ENCODE assay signal across 23 cellular contexts in the genomic region with DNA sequence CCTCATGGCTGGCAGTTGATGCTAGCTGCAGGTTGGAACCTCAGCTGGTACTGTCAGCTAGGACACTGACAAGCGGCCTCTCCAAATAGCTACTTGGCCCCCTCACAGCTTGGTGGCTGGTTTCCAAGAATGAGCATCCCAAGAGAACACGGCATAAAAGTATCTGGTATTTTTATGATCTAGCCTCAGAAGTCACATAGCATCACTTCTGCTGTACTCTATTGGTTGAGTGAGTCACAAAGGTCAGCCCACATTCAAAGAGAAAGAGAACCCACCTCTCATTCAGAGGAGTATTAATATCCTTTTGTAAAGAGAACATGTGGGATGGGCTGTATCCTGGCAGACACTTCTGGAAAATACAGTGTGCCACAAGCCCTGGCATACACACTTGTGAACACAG.
"Had no signal": no experiment of that assay in that cellular context is flagged by ENCODE, and none has a peak within 500 bp of the region (broad histone marks: within the 10 kb centered on the region; RNA-seq: fewer than 3 reads in every experiment).

No MANE protein-coding gene starts in this region.

- H3K4me3 ChIP-seq: breast epithelium, gastrocnemius medialis, left ventricle myocardium inferior, prostate gland, testis, upper lobe of left lung had no signal

- DNase-seq: activated B cell treated with CpG ODN at 0.5 μM for 24 hours; activated CD4-positive, alpha-beta T cell treated with anti-CD3 and anti-CD28 coated beads for 48 hours; activated CD8-positive, alpha-beta memory T cell treated with anti-CD3 and anti-CD28 coated beads, Interleukin-2, amount 50 U/mL, for 4 hours; activated naive CD4-positive, alpha-beta T cell treated with anti-CD3 and anti-CD28 coated beads for 36 hours; activated T-cell treated with anti-CD3 and anti-CD28 coated beads, Interleukin-2, amount 50 U/mL, for 4 hours; aorta; cerebellar nuclear complex; effector CD4-positive, alpha-beta T cell; gastrocnemius medialis; head of caudate nucleus; left ventricle myocardium inferior; mammary epithelial cell; midbrain; right cardiac atrium; small intestine; stimulated activated CD4-positive, alpha-beta T cell treated with anti-CD3 and anti-CD28 coated beads, Interleukin-15, amount 100 ng/mL, for 24 hours; stimulated activated CD4-positive, alpha-beta T cell treated with anti-CD3 and anti-CD28 coated beads, Interleukin-2, amount 100 ng/mL, for 48 hours; T-cell; testis; upper lobe of left lung had no signal

- H3K4me1 Mint-ChIP-seq: activated B cell treated with CpG ODN at 0.5 μM for 24 hours, T-cell had no signal

- H3K9me3 ChIP-seq: breast epithelium, gastrocnemius medialis, left ventricle myocardium inferior, prostate gland, testis, upper lobe of left lung had no signal

- H3K27me3 Mint-ChIP-seq: activated B cell treated with CpG ODN at 0.5 μM for 24 hours had no signal

- H3K27me3 ChIP-seq: breast epithelium, gastrocnemius medialis, testis, upper lobe of left lung had no signal

- H3K36me3 ChIP-seq: breast epithelium, gastrocnemius medialis, left ventricle myocardium inferior, prostate gland, upper lobe of left lung had no signal

- H3K4me3 Mint-ChIP-seq: activated B cell treated with CpG ODN at 0.5 μM for 24 hours; activated naive CD4-positive, alpha-beta T cell treated with anti-CD3 and anti-CD28 coated beads for 36 hours; activated T-cell treated with anti-CD3 and anti-CD28 coated beads, Interleukin-2, amount 50 U/mL, for 4 hours; neural crest cell; T-cell had no signal

- H3K4me1 ChIP-seq: breast epithelium, prostate gland, testis had no signal

- H3K27ac ChIP-seq: breast epithelium, gastrocnemius medialis, left ventricle myocardium inferior, prostate gland, testis had no signal

- H3K9me3 Mint-ChIP-seq: activated B cell treated with CpG ODN at 0.5 μM for 24 hours; activated naive CD4-positive, alpha-beta T cell treated with anti-CD3 and anti-CD28 coated beads for 36 hours; activated T-cell treated with anti-CD3 and anti-CD28 coated beads, Interleukin-2, amount 50 U/mL, for 4 hours; neural crest cell; T-cell had no signal

- H3K36me3 Mint-ChIP-seq: T-cell had no signal

- H3K27ac Mint-ChIP-seq: activated B cell treated with CpG ODN at 0.5 μM for 24 hours; activated naive CD4-positive, alpha-beta T cell treated with anti-CD3 and anti-CD28 coated beads for 36 hours; T-cell had no signal
